ENCODE assay signal across 16 cellular contexts in genomic region chr3:32305477-32305876, GRCh38.
A peak's percentile ranks its signal among the peaks of the same experiment; 100 is the strongest.
DNase-seq lines count a peak whose midpoint lies in the region; ATAC-seq and TF ChIP-seq lines count a peak whose summit lies in the region.
"Had no signal": no experiment of that assay in that cellular context is flagged by ENCODE, and none has a peak within 500 bp of the region (broad histone marks: within the 10 kb centered on the region; RNA-seq: fewer than 3 reads in every experiment).

No MANE protein-coding gene starts in this region.

- H3K4me1 ChIP-seq in left ventricle myocardium inferior (peaks cover 39% of the 10 kb centered on the region), heart right ventricle (peaks cover 0 to 56% (median 17%) of the 10 kb centered on the region in 9 donors), thyroid gland (peaks cover 51 to 52% of the 10 kb centered on the region in 2 donors)

- TF ChIP-seq POLR2A in thyroid gland (IDR thresholded peaks at IDR 0.05): no peak

- CTCF ChIA-PET in RWPE1 (lab: Yijun Ruan, JAX): no interaction called here

- H3K4me3 ChIP-seq in left ventricle myocardium inferior (no peak overlapping the region), heart right ventricle (no peak overlapping the region), foreskin fibroblast (ENCODE audit: low read depth in 1 of 2, low read length in 2 of 2) (no peak overlapping the region), thyroid gland (replicated peaks in 1 of 3) (no peak overlapping the region), MG63 (no peak overlapping the region)
- H3K4me3 ChIP-seq: A549, K562 had no signal

- WGBS in heart right ventricle, 2 donors: 83% methylated on average over 2 of the region's 2 CpGs
- WGBS in thyroid gland, 2 donors: 88 to 90% methylated on average over 2 of the region's 2 CpGs

- intact Hi-C loops in left ventricle myocardium inferior (cut with micrococcal nuclease) (no loop called here), heart right ventricle (cut with DNase I) (no loop called here), thyroid gland (cut with DNase I) (no loop called here)

- no peaks in the 10 kb centered on the region for H3K36me3 ChIP-seq in left ventricle myocardium inferior
- no peaks in the 10 kb centered on the region for H3K36me3 ChIP-seq in heart right ventricle
- no peaks in the 10 kb centered on the region for H3K36me3 ChIP-seq in thyroid gland
- no peaks in the 10 kb centered on the region for H3K36me3 ChIP-seq in MG63

- no peak for ATAC-seq in heart right ventricle
- ATAC-seq: A549, K562 had no signal

- no peak for TF ChIP-seq CTCF in left ventricle myocardium inferior (IDR thresholded peaks at IDR 0.05; ENCODE audit: borderline replicate concordance)
- no peak for TF ChIP-seq CTCF in heart right ventricle (IDR thresholded peaks at IDR 0.05)
- TF ChIP-seq CTCF in VCaP (conservative IDR thresholded peaks at IDR 0.05): no peak
- no peak for TF ChIP-seq CTCF in foreskin fibroblast (IDR thresholded peaks at IDR 0.05; ENCODE audit: low read depth, low read length)
- TF ChIP-seq CTCF in thyroid gland (IDR thresholded peaks at IDR 0.05): no peak
- TF ChIP-seq CTCF in RWPE1 (conservative IDR thresholded peaks at IDR 0.05; ENCODE audit: low read depth): no peak

- H3K27me3 ChIP-seq in left ventricle myocardium inferior (ENCODE audit: low read depth): no peaks in the 10 kb centered on the region
- no peaks in the 10 kb centered on the region for H3K27me3 ChIP-seq in heart right ventricle
- H3K27me3 ChIP-seq in thyroid gland: no peaks in the 10 kb centered on the region
- H3K27me3 ChIP-seq in MG63: no peaks in the 10 kb centered on the region

- POLR2A ChIA-PET in RWPE1 (lab: Yijun Ruan, JAX; ENCODE audit: low non-redundant PET): no interaction called here

- H3K9me3 ChIP-seq in left ventricle myocardium inferior (replicated peaks) (no peaks in the 10 kb centered on the region), heart right ventricle (no peaks in the 10 kb centered on the region), thyroid gland (no peaks in the 10 kb centered on the region), MG63 (no peaks in the 10 kb centered on the region)
- H3K9me3 ChIP-seq: A549 had no signal

- DNase-seq in left ventricle myocardium inferior (no peak), heart right ventricle (no peak), foreskin fibroblast (peak; percentile 46 to 75), thyroid gland (no peak), RWPE1 (ENCODE audit: low spot score) (no peak), DMS79 (lab: John Stamatoyannopoulos, UW) (no peak), MG63 (no peak)
- DNase-seq: CD8-positive, alpha-beta memory T cell; GOT3; NCI-H1105 treated with DMSO at 0.1 percent for 48 hours; NCI-H1694 treated with DMSO at 0.1 percent for 48 hours; NCI-H510A; NCI-H748 treated with DMSO at 0.1 percent for 48 hours had no signal

- H3K27ac ChIP-seq in left ventricle myocardium inferior (replicated peaks) (peak overlapping the region; percentile 57), heart right ventricle (peak overlapping the region in 5 of 10 donors; percentile 24 to 64 (median 46)), VCaP (peak overlapping the region; percentile 77), thyroid gland (peak overlapping the region in 2 of 3 donors; percentile 38 to 88), RWPE1 (no peak overlapping the region)
- H3K27ac ChIP-seq: A549 had no signal

Comparison
In these comparisons a context has a peak if more than half of its experiments do, and no peak if none do; other contexts are left out.
1. DNase-seq: peak in foreskin fibroblast (2 of 2); none in left ventricle myocardium inferior (single experiment), heart right ventricle (0 of 2), thyroid gland (0 of 2), RWPE1 (single experiment), DMS79 (single experiment) and MG63 (single experiment).